In the genomic region with DNA sequence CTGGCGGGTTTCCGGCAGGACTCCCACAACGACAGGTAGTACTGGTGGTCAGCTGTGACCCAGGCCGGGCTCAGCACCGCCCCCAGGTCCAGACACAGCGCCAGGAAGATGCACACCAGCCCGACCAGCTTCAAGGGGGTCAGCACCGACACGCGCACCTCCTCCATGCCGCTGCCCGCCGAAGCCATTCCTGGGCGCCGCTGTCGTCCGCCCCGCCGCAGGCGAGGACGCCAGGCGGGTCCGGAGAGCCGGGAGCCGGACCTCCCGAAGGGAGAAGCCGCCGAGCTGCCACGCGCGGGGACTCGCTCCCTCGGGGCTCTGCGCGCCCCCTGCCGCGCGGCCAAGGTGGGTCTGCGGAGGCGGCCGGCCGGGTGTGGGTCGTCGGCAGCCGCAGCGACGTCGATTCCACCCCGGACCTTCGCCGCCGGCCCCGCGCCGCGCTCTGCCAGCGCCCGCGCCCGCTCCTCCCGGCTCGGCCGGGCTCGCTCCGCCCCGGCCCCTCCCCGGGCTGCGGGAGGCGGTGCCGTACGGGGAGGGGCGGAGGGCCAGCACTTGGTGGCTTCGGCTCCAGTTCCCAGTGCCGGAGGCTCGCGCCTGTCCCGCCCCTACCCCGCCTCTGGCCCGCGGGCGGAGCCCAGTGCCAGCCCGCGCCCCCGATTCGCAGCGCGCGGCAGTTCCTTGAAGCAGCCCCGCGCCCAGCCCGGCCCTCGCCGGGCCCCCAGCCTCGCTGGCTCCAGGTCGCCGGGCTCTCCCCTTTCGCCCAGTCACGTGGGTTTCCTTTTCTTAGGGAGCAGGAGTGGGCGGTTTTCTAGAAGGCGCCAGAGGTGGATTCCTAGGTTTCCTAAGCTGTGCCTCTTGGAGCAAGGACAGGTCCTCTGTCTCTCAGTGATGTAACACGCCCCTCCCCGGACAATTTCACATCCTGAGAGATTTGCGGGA, we compare ENCODE assay signal across 10 cellular contexts. TPM values are rescaled to one million over a fixed set of nuclear protein-coding genes. Genes with fewer than 3 reads are reported as not detected.
DNase-seq lines count a peak whose midpoint lies in the region; ATAC-seq and TF ChIP-seq lines count a peak whose summit lies in the region.
"Had no signal": no experiment of that assay in that cellular context is flagged by ENCODE, and none has a peak within 500 bp of the region (broad histone marks: within the 10 kb centered on the region; RNA-seq: fewer than 3 reads in every experiment).

TSS of gene TMEM47 (minus strand) at position 444 of the 939 bp plus-strand sequence. CDS start at position 188, 256 bp downstream.

- H3K27me3 ChIP-seq in gastrocnemius medialis, result no peaks in the 10 kb centered on the region

- peaks cover 38% of the 10 kb centered on the region for H3K27me3 Mint-ChIP-seq in MCF 10A (ENCODE audit: insufficient read depth, unreplicated experiment)

- no peak for TF ChIP-seq CTCF in MCF 10A (IDR thresholded peaks at IDR 0.05; ENCODE audit: unreplicated experiment)
- no peak for TF ChIP-seq CTCF in gastrocnemius medialis (IDR thresholded peaks at IDR 0.05 in 4 of 5, conservative IDR thresholded peaks at IDR 0.05 in 1 of 5)

- BruUV-seq in MCF 10A (replicated peaks; lab: Mats Ljungman, UMichigan), result no TSS peak

- intact Hi-C loops in MCF 10A (cut with micrococcal nuclease) (loop anchor here (10.0 kb wide), 1 partner anchor 228 kb away; no protein-coding TSS in a partner anchor), gastrocnemius medialis (cut with DNase I; ENCODE audit: low total_unique reads) (loop anchor here (2.0 kb wide), 1 partner anchor 262 kb away; no protein-coding TSS in a partner anchor)

- H3K4me3 Mint-ChIP-seq in MCF 10A (ENCODE audit: unreplicated experiment), result peak within 1 kb of the TSS; percentile 83
- H3K4me3 Mint-ChIP-seq: activated B cell treated with CpG ODN at 0.5 μM for 24 hours had no signal

- H3K4me1 ChIP-seq in gastrocnemius medialis, result peaks cover 0 to 3% of the 10 kb centered on the region in 2 donors

- in situ Hi-C loops in gastrocnemius medialis (cut with MboI; ENCODE audit: low sequenced_read_pairs in 4 of 4), result no loop called here

- H3K27ac Mint-ChIP-seq in MCF 10A (ENCODE audit: low read depth, unreplicated experiment), result peak within 1 kb of the TSS; percentile 61
- H3K27ac Mint-ChIP-seq: activated B cell treated with CpG ODN at 0.5 μM for 24 hours had no signal

- peaks cover 7% of the 10 kb centered on the region for H3K9me3 Mint-ChIP-seq in MCF 10A (ENCODE audit: unreplicated experiment)
- H3K9me3 Mint-ChIP-seq: activated B cell treated with CpG ODN at 0.5 μM for 24 hours had no signal

- peak; percentile 92 for TF ChIP-seq POLR2A in gastrocnemius medialis (IDR thresholded peaks at IDR 0.05)

- ATAC-seq in gastrocnemius medialis (peak; percentile 79 to 83), HG02840 (IDR thresholded peaks at IDR 0.05; ENCODE audit: low FRiP score, unreplicated experiment) (no peak), HG02571 (IDR thresholded peaks at IDR 0.05; ENCODE audit: unreplicated experiment) (no peak)

- H3K36me3 ChIP-seq in gastrocnemius medialis, result no peaks in the 10 kb centered on the region

- POLR2A ChIA-PET in MCF 10A (lab: Yijun Ruan, JAX), result interaction anchor here (0.5 kb wide), 1 partner anchor 180 kb away, joined by 3 read pairs; no protein-coding TSS in a partner anchor

- CTCF ChIA-PET in MCF 10A (lab: Yijun Ruan, JAX), result interaction anchor here (0.7 to 0.9 kb wide), 3 partner anchors 229 to 643 kb away, joined by 3 read pairs; no protein-coding TSS in a partner anchor

- peak within 1 kb of the TSS; percentile 76 to 93 (median 89) for H3K27ac ChIP-seq in gastrocnemius medialis
- H3K27ac ChIP-seq: 22Rv1 had no signal

- peak; percentile 72 for DNase-seq in DMS 273 (lab: John Stamatoyannopoulos, UW; ENCODE audit: unreplicated experiment)
- no peak for DNase-seq in DMS 273 treated with DMSO at 0.1 percent for 48 hours (lab: John Stamatoyannopoulos, UW)
- peak; percentile 15 for DNase-seq in NCI-H2171 treated with DMSO at 0.1 percent for 48 hours (lab: John Stamatoyannopoulos, UW)
- peak; percentile 73 for DNase-seq in MCF 10A (ENCODE audit: unreplicated experiment)
- DNase-seq in gastrocnemius medialis, result peak; percentile 38 to 55
- DNase-seq: activated B cell treated with CpG ODN at 0.5 μM for 24 hours had no signal

- H3K4me3 ChIP-seq in iPS-11a (ENCODE audit: low read depth, low read length) (peak within 1 kb of the TSS; percentile 67), gastrocnemius medialis (peak within 1 kb of the TSS; percentile 60 to 71 (median 68))

- peaks cover 11% of the 10 kb centered on the region for H3K4me1 Mint-ChIP-seq in MCF 10A (ENCODE audit: insufficient read depth, unreplicated experiment)

- H3K36me3 Mint-ChIP-seq in MCF 10A (ENCODE audit: insufficient read depth, unreplicated experiment), result no peaks in the 10 kb centered on the region

- H3K9me3 ChIP-seq in gastrocnemius medialis, result no peaks in the 10 kb centered on the region

RNA-seq across cellular contexts. Expression of gene TMEM47, which starts in this region (rescaled TPM):
- total RNA-seq in MCF 10A (2022), result 1.6 TPM in 2 replicates
- total RNA-seq in gastrocnemius medialis, result 10 to 100 TPM; 30.6 to 95.8 (median 44.3) TPM
- total RNA-seq: activated B cell treated with CpG ODN at 0.5 μM for 24 hours had no signal

Comparison
In these comparisons a context has a peak if more than half of its experiments do, and no peak if none do; other contexts are left out.
1. RNA of gene TMEM47 (total RNA-seq): 30.6 to 95.8 TPM in gastrocnemius medialis; 1.6 TPM in MCF 10A; every median in the first group is over 10 times any median in the second.
2. ATAC-seq: peak in gastrocnemius medialis (2 of 2); none in HG02840 (single experiment) and HG02571 (single experiment).